Comparison of ENCODE assay signal across 11 cellular contexts in genomic region chr7:66859794-66860645, GRCh38.
DNase-seq lines count a peak whose midpoint lies in the region; ATAC-seq and TF ChIP-seq lines count a peak whose summit lies in the region.
"Had no signal": no experiment of that assay in that cellular context is flagged by ENCODE, and none has a peak within 500 bp of the region (broad histone marks: within the 10 kb centered on the region; RNA-seq: fewer than 3 reads in every experiment).

No MANE protein-coding gene starts in this region.

- DNase-seq in DMS153 (lab: John Stamatoyannopoulos, UW) (peak; percentile 2), DMS153 treated with DMSO at 0.1 percent for 48 hours (lab: John Stamatoyannopoulos, UW; ENCODE audit: unreplicated experiment) (no peak), cardiac muscle cell (ENCODE audit: low read depth in 1 of 2, low spot score in 1 of 2) (peak in 1 of 2 donors; percentile 31), NCI-H524 treated with DMSO at 0.1 percent for 48 hours (lab: John Stamatoyannopoulos, UW) (no peak), NCI-H2171 (lab: John Stamatoyannopoulos, UW) (no peak)
- peak; percentile 15 to 16 for DNase-seq in activated CD4-positive, alpha-beta T cell treated with anti-CD3 and anti-CD28 coated beads, Interleukin-2, amount 50 U/mL, for 4 hours
- peak; percentile 43 to 44 for DNase-seq in stimulated activated CD4-positive, alpha-beta T cell treated with anti-CD3 and anti-CD28 coated beads, Interleukin-2, amount 100 ng/mL, for 24 hours
- DNase-seq: 8988T, NCI-H748 treated with DMSO at 0.1 percent for 48 hours, WERI-Rb-1 had no signal

- H3K27me3 ChIP-seq in cardiac muscle cell = no peaks in the 10 kb centered on the region

- TF ChIP-seq CTCF in cardiac muscle cell (IDR thresholded peaks at IDR 0.05; ENCODE audit: low read depth, low read length) = no peak

- peaks cover 10% of the 10 kb centered on the region for H3K4me1 ChIP-seq in cardiac muscle cell (ENCODE audit: low read depth)

- H3K27ac ChIP-seq in cardiac muscle cell = peak overlapping the region; percentile 78
- H3K27ac ChIP-seq: WERI-Rb-1 had no signal

- no peak overlapping the region for H3K4me3 ChIP-seq in cardiac muscle cell

- peaks cover 2% of the 10 kb centered on the region for H3K36me3 ChIP-seq in cardiac muscle cell
- H3K36me3 ChIP-seq: WERI-Rb-1 had no signal

- no peak for TF ChIP-seq POLR2A in GM18505 (IDR thresholded peaks at IDR 0.05; ENCODE audit: borderline replicate concordance, extremely low read depth, insufficient read depth, insufficient read length)

- H3K9me3 ChIP-seq in cardiac muscle cell (ENCODE audit: low read depth) = no peaks in the 10 kb centered on the region

- no peak for ATAC-seq in GM18505 (IDR thresholded peaks at IDR 0.05; ENCODE audit: unreplicated experiment)

Comparison
In these comparisons a context has a peak if more than half of its experiments do, and no peak if none do; other contexts are left out.
1. DNase-seq: peak in DMS153 (single experiment), activated CD4-positive, alpha-beta T cell treated with anti-CD3 and anti-CD28 coated beads, Interleukin-2, amount 50 U/mL, for 4 hours (2 of 2) and stimulated activated CD4-positive, alpha-beta T cell treated with anti-CD3 and anti-CD28 coated beads, Interleukin-2, amount 100 ng/mL, for 24 hours (2 of 2); none in DMS153 treated with DMSO at 0.1 percent for 48 hours (single experiment), NCI-H524 treated with DMSO at 0.1 percent for 48 hours (single experiment) and NCI-H2171 (single experiment).